Comparison of ENCODE assay signal across 38 cellular contexts in genomic region chr16:27106305-27106704, GRCh38. TPM values are rescaled to one million over a fixed set of nuclear protein-coding genes. Genes with fewer than 3 reads are reported as not detected.
"Had no signal": no experiment of that assay in that cellular context is flagged by ENCODE, and none has a peak within 500 bp of the region (broad histone marks: within the 10 kb centered on the region; RNA-seq: fewer than 3 reads in every experiment).

No MANE protein-coding gene starts in this region.

- H3K9me3 Mint-ChIP-seq: activated CD4-positive, alpha-beta T cell treated with anti-CD3 and anti-CD28 coated beads, Interleukin-2, amount 10 ng/mL, durations not matched to agents 24 days and 14 days; activated CD8-positive, alpha-beta T cell treated with anti-CD3 and anti-CD28 coated beads for 36 hours; activated naive CD4-positive, alpha-beta T cell treated with anti-CD3 and anti-CD28 coated beads for 36 hours; activated T-helper 17 cell treated with anti-CD3 and anti-CD28 coated beads, Interleukin-2, amount 50 U/mL, for 72 hours; T-helper 1 cell treated with Interleukin-12 subunit alpha and Interleukin-12 subunit beta and Interleukin-4 antibody, amounts not matched to agents 30 μg/mL and 1 μg/mL, for 36 hours; T-helper 2 cell treated with Interferon-gamma antibody and Interleukin-4, amounts not matched to agents 5 μg/mL and 100 μg/mL, for 36 hours had no signal

- H3K9me3 ChIP-seq: adrenal gland, body of pancreas, breast epithelium, Peyer's patch, SJSA1, SK-N-SH had no signal

- H3K4me3 Mint-ChIP-seq: activated CD4-positive, alpha-beta T cell treated with anti-CD3 and anti-CD28 coated beads, Interleukin-2, amount 10 ng/mL, durations not matched to agents 24 days and 14 days; activated CD8-positive, alpha-beta T cell treated with anti-CD3 and anti-CD28 coated beads for 36 hours; activated naive CD4-positive, alpha-beta T cell treated with anti-CD3 and anti-CD28 coated beads for 36 hours; activated T-cell treated with anti-CD3 and anti-CD28 coated beads, Interleukin-2, amount 50 U/mL, for 72 hours; activated T-helper 17 cell treated with anti-CD3 and anti-CD28 coated beads, Interleukin-2, amount 50 U/mL, for 72 hours; T-helper 1 cell treated with Interleukin-12 subunit alpha and Interleukin-12 subunit beta and Interleukin-4 antibody, amounts not matched to agents 30 μg/mL and 1 μg/mL, for 36 hours; T-helper 2 cell treated with Interferon-gamma antibody and Interleukin-4, amounts not matched to agents 5 μg/mL and 100 μg/mL, for 36 hours had no signal

- H3K27ac ChIP-seq: adrenal gland, body of pancreas, breast epithelium, KMS-11, Peyer's patch, SJSA1 had no signal

- DNase-seq: activated CD4-positive, alpha-beta T cell treated with anti-CD3 and anti-CD28 coated beads, Interleukin-2, amount 10 ng/mL, durations not matched to agents 24 days and 14 days; activated CD4-positive, alpha-beta T cell treated with anti-CD3 and anti-CD28 coated beads, Interleukin-2, amount 50 U/mL, for 4 hours; activated CD8-positive, alpha-beta T cell treated with anti-CD3 and anti-CD28 coated beads for 36 hours; activated gamma-delta T cell treated with Interleukin-2 at 50 U/mL for 16 hours; activated naive CD4-positive, alpha-beta T cell treated with anti-CD3 and anti-CD28 coated beads for 36 hours; activated T-cell treated with anti-CD3 and anti-CD28 coated beads, Interleukin-2, amount 50 U/mL, for 1 hour; activated T-cell treated with anti-CD3 and anti-CD28 coated beads, Interleukin-2, amount 50 U/mL, for 72 hours; body of pancreas; MM.1S; MV-4-11; NCI-H1092; NCI-H1417; NCI-H146; NCI-H187; NCI-H2029 treated with DMSO at 0.1 percent for 48 hours; NCI-H2107; NCI-H2171; NCI-H510A; NCI-H526; NCI-H748 treated with DMSO at 0.1 percent for 48 hours; NK-92 treated with Interleukin-12 subunit alpha and Interleukin-12 subunit beta, amount 100 ng/mL, for 24 hours; PC-3; Peyer's patch; RPMI8226; SHP77 treated with DMSO at 0.1 percent for 48 hours; SK-N-SH had no signal

- H3K27me3 Mint-ChIP-seq: activated CD4-positive, alpha-beta T cell treated with anti-CD3 and anti-CD28 coated beads, Interleukin-2, amount 10 ng/mL, durations not matched to agents 24 days and 14 days; activated CD8-positive, alpha-beta T cell treated with anti-CD3 and anti-CD28 coated beads for 36 hours; activated T-helper 17 cell treated with anti-CD3 and anti-CD28 coated beads, Interleukin-2, amount 50 U/mL, for 72 hours had no signal

- H3K4me1 Mint-ChIP-seq: activated T-helper 17 cell treated with anti-CD3 and anti-CD28 coated beads, Interleukin-2, amount 50 U/mL, for 72 hours had no signal

- H3K4me3 ChIP-seq: adrenal gland, body of pancreas, breast epithelium, Peyer's patch, SJSA1 had no signal

- H3K27ac Mint-ChIP-seq: activated CD4-positive, alpha-beta T cell treated with anti-CD3 and anti-CD28 coated beads, Interleukin-2, amount 10 ng/mL, durations not matched to agents 24 days and 14 days; activated CD8-positive, alpha-beta T cell treated with anti-CD3 and anti-CD28 coated beads for 36 hours; activated naive CD4-positive, alpha-beta T cell treated with anti-CD3 and anti-CD28 coated beads for 36 hours; activated naive CD4-positive, alpha-beta T cell treated with anti-CD3 and anti-CD28 coated beads, Interleukin-2, amount 50 U/mL, for 72 hours; activated T-cell treated with anti-CD3 and anti-CD28 coated beads, Interleukin-2, amount 50 U/mL, for 72 hours; activated T-helper 17 cell treated with anti-CD3 and anti-CD28 coated beads, Interleukin-2, amount 50 U/mL, for 72 hours; T-helper 1 cell treated with Interleukin-12 subunit alpha and Interleukin-12 subunit beta and Interleukin-4 antibody, amounts not matched to agents 30 μg/mL and 1 μg/mL, for 36 hours; T-helper 2 cell treated with Interferon-gamma antibody and Interleukin-4, amounts not matched to agents 5 μg/mL and 100 μg/mL, for 36 hours had no signal

- H3K9ac ChIP-seq: KMS-11, SK-N-SH had no signal

- H3K27me3 ChIP-seq: breast epithelium, Peyer's patch had no signal

- H3K36me3 Mint-ChIP-seq: activated naive CD4-positive, alpha-beta T cell treated with anti-CD3 and anti-CD28 coated beads, Interleukin-2, amount 50 U/mL, for 72 hours had no signal

- ATAC-seq: activated CD8-positive, alpha-beta T cell treated with anti-CD3 and anti-CD28 coated beads for 36 hours; activated naive CD4-positive, alpha-beta T cell treated with anti-CD3 and anti-CD28 coated beads, Interleukin-2, amount 50 U/mL, for 72 hours; activated T-cell treated with anti-CD3 and anti-CD28 coated beads, Interleukin-2, amount 50 U/mL, for 72 hours; activated T-helper 17 cell treated with anti-CD3 and anti-CD28 coated beads, Interleukin-2, amount 50 U/mL, for 72 hours; body of pancreas; PC-3 had no signal

- FAIRE-seq: astrocyte, TTC549 had no signal

- H3K36me3 ChIP-seq: adrenal gland, breast epithelium, Peyer's patch, SJSA1 had no signal

- H3K4me1 ChIP-seq: adrenal gland, breast epithelium, SJSA1 had no signal

- H3K4me2 ChIP-seq: KMS-11, SK-N-SH had no signal

- H3K9me2 ChIP-seq: SK-N-SH had no signal

RNA-seq across cellular contexts. Expression of gene C16orf82, which starts 39.6 kb away (rescaled TPM):
- total RNA-seq: activated CD4-positive, alpha-beta T cell treated with anti-CD3 and anti-CD28 coated beads, Interleukin-2, amount 10 ng/mL, durations not matched to agents 24 days and 14 days; activated CD8-positive, alpha-beta T cell treated with anti-CD3 and anti-CD28 coated beads for 36 hours; activated naive CD4-positive, alpha-beta T cell treated with anti-CD3 and anti-CD28 coated beads for 36 hours; activated naive CD4-positive, alpha-beta T cell treated with anti-CD3 and anti-CD28 coated beads, Interleukin-2, amount 50 U/mL, for 72 hours; activated T-cell treated with anti-CD3 and anti-CD28 coated beads, Interleukin-2, amount 50 U/mL, for 72 hours; activated T-helper 17 cell treated with anti-CD3 and anti-CD28 coated beads, Interleukin-2, amount 50 U/mL, for 72 hours; adrenal gland; astrocyte; body of pancreas; cardiac septum; LHCN-M2; PC-3; Peyer's patch; SJSA1 had no signal
- polyA plus RNA-seq: adrenal gland, SK-N-SH had no signal
